In the genomic region with DNA sequence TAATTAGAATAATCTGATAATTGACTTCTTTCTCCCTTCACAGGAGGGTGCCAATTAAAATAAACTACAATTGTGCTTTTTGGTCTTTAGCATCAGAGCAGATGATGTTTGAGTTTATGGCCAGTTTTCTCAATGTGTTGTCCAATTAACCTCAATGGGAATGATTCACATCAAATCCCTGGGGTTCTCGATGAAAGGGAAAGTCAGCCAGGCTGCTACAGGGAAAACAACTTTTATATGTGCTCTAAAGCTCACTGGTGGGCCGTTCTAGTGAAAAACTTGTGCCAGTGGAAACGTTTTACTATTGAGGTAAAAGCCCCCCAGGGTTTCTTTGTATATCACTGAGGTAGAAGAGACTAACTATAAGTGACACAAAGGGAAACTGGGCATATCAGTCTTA, we compare ENCODE assay signal across 18 cellular contexts.
DNase-seq lines count a peak whose midpoint lies in the region; FAIRE-seq and TF ChIP-seq lines count a peak whose summit lies in the region.
"Had no signal": no experiment of that assay in that cellular context is flagged by ENCODE, and none has a peak within 500 bp of the region (broad histone marks: within the 10 kb centered on the region; RNA-seq: fewer than 3 reads in every experiment).

No MANE protein-coding gene starts in this region.

- no peak overlapping the region for H3K4me3 Mint-ChIP-seq in astrocyte (ENCODE audit: unreplicated experiment)
- no peak overlapping the region for H3K4me3 Mint-ChIP-seq in activated naive CD4-positive, alpha-beta T cell treated with anti-CD3 and anti-CD28 coated beads, Interleukin-2, amount 10 ng/mL, durations not matched to agents 7 days and 5 days
- no peak overlapping the region for H3K4me3 Mint-ChIP-seq in activated naive CD8-positive, alpha-beta T cell treated with anti-CD3 and anti-CD28 coated beads for 36 hours
- H3K4me3 Mint-ChIP-seq: CD8-positive, alpha-beta T cell had no signal

- FAIRE-seq in HTR-8/SVneo (lab: Jason Lieb, UNC) (peak; percentile 70), astrocyte (lab: Jason Lieb, UNC) (no peak), H54 (lab: Jason Lieb, UNC) (no peak)
- FAIRE-seq: G401.6, GM12878 had no signal

- peak overlapping the region; percentile 33 for H2AFZ ChIP-seq in astrocyte (ENCODE audit: low read depth, low read length)

- peaks cover 11% of the 10 kb centered on the region for H3K4me1 ChIP-seq in astrocyte (ENCODE audit: insufficient read depth, low read length)

- no peaks in the 10 kb centered on the region for H3K27me3 Mint-ChIP-seq in astrocyte (ENCODE audit: low read depth, unreplicated experiment)
- H3K27me3 Mint-ChIP-seq in activated naive CD4-positive, alpha-beta T cell treated with anti-CD3 and anti-CD28 coated beads, Interleukin-2, amount 10 ng/mL, durations not matched to agents 7 days and 5 days: no peaks in the 10 kb centered on the region
- H3K27me3 Mint-ChIP-seq in activated naive CD8-positive, alpha-beta T cell treated with anti-CD3 and anti-CD28 coated beads for 36 hours: no peaks in the 10 kb centered on the region

- no peaks in the 10 kb centered on the region for H3K36me3 ChIP-seq in astrocyte (ENCODE audit: insufficient read depth, low read length)

- no peaks in the 10 kb centered on the region for H4K20me1 ChIP-seq in astrocyte (ENCODE audit: insufficient read depth, low read length)

- H3K9me3 ChIP-seq in astrocyte (ENCODE audit: insufficient read depth, low read depth, low read length): no peaks in the 10 kb centered on the region

- CTCF ChIA-PET in activated naive CD4-positive, alpha-beta T cell treated with anti-CD3 and anti-CD28 coated beads, Interleukin-2, amount 10 ng/mL, durations not matched to agents 7 days and 5 days (lab: Charles Lee): no interaction called here

- peaks cover 21% of the 10 kb centered on the region for H3K4me1 Mint-ChIP-seq in astrocyte (ENCODE audit: low read depth, unreplicated experiment)
- H3K4me1 Mint-ChIP-seq in activated naive CD4-positive, alpha-beta T cell treated with anti-CD3 and anti-CD28 coated beads, Interleukin-2, amount 10 ng/mL, durations not matched to agents 7 days and 5 days: no peaks in the 10 kb centered on the region
- no peaks in the 10 kb centered on the region for H3K4me1 Mint-ChIP-seq in activated naive CD8-positive, alpha-beta T cell treated with anti-CD3 and anti-CD28 coated beads for 36 hours

- H3K27ac Mint-ChIP-seq in astrocyte (ENCODE audit: unreplicated experiment): no peak overlapping the region
- no peak overlapping the region for H3K27ac Mint-ChIP-seq in activated naive CD4-positive, alpha-beta T cell treated with anti-CD3 and anti-CD28 coated beads, Interleukin-2, amount 10 ng/mL, durations not matched to agents 7 days and 5 days
- no peak overlapping the region for H3K27ac Mint-ChIP-seq in activated naive CD8-positive, alpha-beta T cell treated with anti-CD3 and anti-CD28 coated beads for 36 hours
- H3K27ac Mint-ChIP-seq: CD8-positive, alpha-beta T cell had no signal

- no peak for TF ChIP-seq CTCF in astrocyte (IDR thresholded peaks at IDR 0.05; ENCODE audit: insufficient read depth, low read depth, low read length)

- H3K79me2 ChIP-seq in astrocyte (ENCODE audit: insufficient read depth, low read length): no peaks in the 10 kb centered on the region

- H3K4me2 ChIP-seq in astrocyte (ENCODE audit: low read length): peak overlapping the region; percentile 44

- no peak overlapping the region for H3K9ac ChIP-seq in astrocyte (ENCODE audit: low read length)

- no peak overlapping the region for H3K4me3 ChIP-seq in astrocyte (ENCODE audit: insufficient read depth, low read depth, low read length)
- H3K4me3 ChIP-seq: GM12878 had no signal

- no peaks in the 10 kb centered on the region for H3K36me3 Mint-ChIP-seq in astrocyte (ENCODE audit: low read depth, unreplicated experiment)
- H3K36me3 Mint-ChIP-seq in activated naive CD4-positive, alpha-beta T cell treated with anti-CD3 and anti-CD28 coated beads, Interleukin-2, amount 10 ng/mL, durations not matched to agents 7 days and 5 days: no peaks in the 10 kb centered on the region
- H3K36me3 Mint-ChIP-seq in activated naive CD8-positive, alpha-beta T cell treated with anti-CD3 and anti-CD28 coated beads for 36 hours: no peaks in the 10 kb centered on the region
- H3K36me3 Mint-ChIP-seq: CD8-positive, alpha-beta T cell had no signal

- no peaks in the 10 kb centered on the region for H3K9me3 Mint-ChIP-seq in astrocyte (ENCODE audit: unreplicated experiment)
- no peaks in the 10 kb centered on the region for H3K9me3 Mint-ChIP-seq in activated naive CD4-positive, alpha-beta T cell treated with anti-CD3 and anti-CD28 coated beads, Interleukin-2, amount 10 ng/mL, durations not matched to agents 7 days and 5 days
- H3K9me3 Mint-ChIP-seq in activated naive CD8-positive, alpha-beta T cell treated with anti-CD3 and anti-CD28 coated beads for 36 hours: peaks cover 1% of the 10 kb centered on the region
- H3K9me3 Mint-ChIP-seq: CD8-positive, alpha-beta T cell had no signal

- H3K27ac ChIP-seq in astrocyte (ENCODE audit: low read depth, low read length): no peak overlapping the region

- H3K27me3 ChIP-seq in astrocyte (ENCODE audit: insufficient read depth, low read length): no peaks in the 10 kb centered on the region

- DNase-seq in HTR-8/SVneo (ENCODE audit: insufficient read length, low spot score) (no peak), astrocyte (ENCODE audit: low read depth) (no peak), fibroblast of peridontal ligament (ENCODE audit: extremely low read depth) (peak; percentile 7), AG08396 (ENCODE audit: low spot score) (no peak), H54 (ENCODE audit: insufficient read length, low spot score) (no peak)
- no peak for DNase-seq in activated naive CD4-positive, alpha-beta T cell treated with anti-CD3 and anti-CD28 coated beads, Interleukin-2, amount 10 ng/mL, durations not matched to agents 7 days and 5 days
- DNase-seq in activated naive CD8-positive, alpha-beta T cell treated with anti-CD3 and anti-CD28 coated beads for 36 hours: no peak
- DNase-seq: CD8-positive, alpha-beta T cell; DMS79 treated with DMSO at 0.1 percent for 48 hours; KBM-7; NCI-H1436 treated with DMSO at 0.1 percent for 48 hours; NCI-H2107; NCI-H345; NCI-H526; OCI-M1; SHP77 treated with DMSO at 0.1 percent for 48 hours had no signal

- TF ChIP-seq POLR2A in H54 (IDR thresholded peaks at IDR 0.05; ENCODE audit: low read depth, low read length): no peak
